Comparison of ENCODE assay signal across 27 cellular contexts in the genomic region with DNA sequence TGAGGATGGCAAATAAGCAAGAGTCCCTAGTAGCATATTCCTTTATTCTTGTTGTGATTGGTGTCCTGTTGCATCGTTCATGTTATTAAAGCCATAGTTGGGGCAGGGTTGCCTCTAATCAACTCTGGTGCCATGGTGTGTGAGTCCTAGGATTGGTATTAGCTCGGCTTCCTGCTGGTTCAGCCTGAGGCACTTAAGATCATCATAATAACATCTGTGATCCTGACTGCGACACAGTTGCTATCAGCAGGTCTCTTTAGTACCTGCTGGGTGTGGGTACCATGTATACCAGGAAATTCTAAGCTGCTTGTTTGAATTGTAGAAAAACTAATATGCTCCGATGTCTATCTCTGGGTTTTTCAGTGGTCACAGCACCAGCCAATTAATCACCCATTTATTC. TPM values are rescaled to one million over a fixed set of nuclear protein-coding genes. Genes with fewer than 3 reads are reported as not detected.
"Had no signal": no experiment of that assay in that cellular context is flagged by ENCODE, and none has a peak within 500 bp of the region (broad histone marks: within the 10 kb centered on the region; RNA-seq: fewer than 3 reads in every experiment).

No MANE protein-coding gene starts in this region.

- H3K4me1 ChIP-seq: body of pancreas, heart left ventricle, left lung, sigmoid colon, upper lobe of right lung had no signal

- DNase-seq: activated CD4-positive, alpha-beta T cell treated with anti-CD3 and anti-CD28 coated beads for 48 hours; activated CD4-positive, CD25-positive, alpha-beta regulatory T cell; activated CD8-positive, alpha-beta T cell treated with anti-CD3 and anti-CD28 coated beads for 36 hours; activated naive CD4-positive, alpha-beta T cell treated with Interleukin-2 at 50 U/mL for 16 hours; activated naive CD8-positive, alpha-beta T cell treated with anti-CD3 and anti-CD28 coated beads, Interleukin-2, amount 10 ng/mL, durations not matched to agents 7 days and 5 days; activated T-cell treated with anti-CD3 and anti-CD28 coated beads, Interleukin-2, amount 50 U/mL, for 1 hour; amygdala; body of pancreas; caudate nucleus; dorsolateral prefrontal cortex; endodermal cell; heart left ventricle; left lung; midbrain; nephron progenitor cell; nucleus accumbens; posterior cingulate gyrus; sigmoid colon; stimulated activated naive B cell treated with anti-CD40 and anti-IgM and Interleukin-4, amounts not matched to agents 10 μg/mL and 1 μg/mL and 100 μg/mL, for 72 hours; T1000; upper lobe of right lung had no signal

- H3K9me3 ChIP-seq: body of pancreas, heart left ventricle, left lung, sigmoid colon, thoracic aorta, upper lobe of right lung had no signal

- H3K36me3 ChIP-seq: left lung, sigmoid colon, thoracic aorta, upper lobe of right lung had no signal

- H3K27me3 ChIP-seq: body of pancreas, dorsolateral prefrontal cortex, heart left ventricle, left lung, sigmoid colon, upper lobe of right lung had no signal

- ATAC-seq: activated CD8-positive, alpha-beta T cell treated with anti-CD3 and anti-CD28 coated beads for 36 hours; activated T-helper 17 cell treated with anti-CD3 and anti-CD28 coated beads, Interleukin-2, amount 50 U/mL, for 72 hours; body of pancreas; heart left ventricle; left lung; stimulated activated naive B cell treated with anti-CD40 and anti-IgM and Interleukin-4, amounts not matched to agents 10 μg/mL and 1 μg/mL and 100 μg/mL, for 72 hours; upper lobe of right lung had no signal

- H3K27ac ChIP-seq: body of pancreas, dorsolateral prefrontal cortex, heart left ventricle, left lung, sigmoid colon, thoracic aorta, upper lobe of right lung had no signal

- H3K4me3 ChIP-seq: body of pancreas, dorsolateral prefrontal cortex, heart left ventricle, left lung, sigmoid colon, thoracic aorta, upper lobe of right lung had no signal

- FAIRE-seq: colon, frontal cortex had no signal

RNA-seq across cellular contexts. Expression of gene WEE2, which starts 1.6 kb away (rescaled TPM):
- total RNA-seq: activated CD8-positive, alpha-beta T cell treated with anti-CD3 and anti-CD28 coated beads for 36 hours; activated naive CD8-positive, alpha-beta T cell treated with anti-CD3 and anti-CD28 coated beads, Interleukin-2, amount 10 ng/mL, durations not matched to agents 7 days and 5 days; body of pancreas; endodermal cell; kidney epithelial cell; left lung; myocyte; sigmoid colon; thoracic aorta; upper lobe of right lung had no signal
- polyA plus RNA-seq: heart left ventricle had no signal

RNA-seq across cellular contexts. Expression of gene TAS2R3, which starts 54.1 kb away (rescaled TPM):
- total RNA-seq: myocyte had no signal
- polyA plus RNA-seq: heart left ventricle had no signal
